In the genomic region with DNA sequence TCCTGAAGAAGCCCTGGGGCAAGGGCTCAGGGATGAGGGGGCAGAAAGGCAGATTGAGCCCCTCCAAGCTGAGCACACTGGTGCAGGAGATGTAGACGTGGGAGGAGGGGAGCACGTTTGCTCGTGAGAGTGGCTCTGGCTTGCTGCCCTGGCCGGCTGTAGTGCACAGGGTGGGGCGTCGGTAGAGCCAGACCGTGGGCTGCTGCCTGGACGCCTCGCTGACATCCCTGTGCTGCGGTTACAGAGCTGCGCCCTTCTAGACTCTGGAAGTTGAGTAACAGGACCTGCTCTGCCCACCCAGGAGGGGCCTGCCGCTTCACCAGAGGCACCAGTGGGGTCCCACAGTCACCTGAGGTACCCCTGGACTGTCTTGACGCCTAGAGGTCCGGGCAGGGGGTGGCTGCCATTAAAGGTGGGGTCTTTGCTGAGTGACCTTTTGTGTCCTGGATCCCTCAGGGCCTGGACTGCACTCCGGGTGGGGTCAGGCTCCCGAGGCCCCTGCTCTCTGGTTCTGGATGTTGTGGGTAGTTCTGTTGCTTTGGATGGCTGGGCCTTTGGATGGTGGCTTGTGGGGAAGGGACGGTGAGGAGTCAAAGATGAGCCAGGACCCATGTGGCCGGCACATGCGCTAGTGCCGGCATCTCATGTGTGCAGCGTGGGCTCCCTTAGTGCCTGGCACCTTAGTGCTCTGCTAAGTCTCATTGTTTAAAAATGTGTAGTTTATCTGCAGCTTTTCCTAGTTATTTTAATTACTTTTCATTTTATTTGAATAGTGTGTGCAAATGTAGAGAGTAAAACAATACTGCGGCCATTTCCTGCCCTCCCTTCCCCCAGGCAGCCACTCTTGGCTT, we compare ENCODE assay signal across 17 cellular contexts. TPM values are rescaled to one million over a fixed set of nuclear protein-coding genes. Genes with fewer than 3 reads are reported as not detected.
DNase-seq lines count a peak whose midpoint lies in the region; ATAC-seq, FAIRE-seq and TF ChIP-seq lines count a peak whose summit lies in the region.
"Had no signal": no experiment of that assay in that cellular context is flagged by ENCODE, and none has a peak within 500 bp of the region (broad histone marks: within the 10 kb centered on the region; RNA-seq: fewer than 3 reads in every experiment).

No MANE protein-coding gene starts in this region.

- H3K4me1 Mint-ChIP-seq in activated naive CD4-positive, alpha-beta T cell treated with anti-CD3 and anti-CD28 coated beads, Interleukin-2, amount 50 U/mL, for 24 hours, result peaks cover 40% of the 10 kb centered on the region
- peaks cover 31% of the 10 kb centered on the region for H3K4me1 Mint-ChIP-seq in activated T-helper 17 cell treated with anti-CD3 and anti-CD28 coated beads, Interleukin-2, amount 50 U/mL, for 72 hours
- peaks cover 13 to 24% of the 10 kb centered on the region in 2 donors for H3K4me1 Mint-ChIP-seq in stimulated activated naive B cell treated with anti-CD40 and anti-IgM and Interleukin-4, amounts not matched to agents 10 μg/mL and 1 μg/mL and 100 μg/mL, for 72 hours
- H3K4me1 Mint-ChIP-seq in CD4-positive, alpha-beta memory T cell, result peaks cover 12 to 36% (median 25%) of the 10 kb centered on the region in 4 donors

- H3K9me3 ChIP-seq in kidney (ENCODE audit: control insufficient read depth in 1 of 2, low read length in 2 of 2), result no peaks in the 10 kb centered on the region
- H3K9me3 ChIP-seq in CD4-positive, alpha-beta memory T cell (ENCODE audit: control insufficient read depth in 1 of 2, low read length in 2 of 2), result no peaks in the 10 kb centered on the region

- CTCF ChIA-PET in CD4-positive, alpha-beta memory T cell (lab: Charles Lee; ENCODE audit: partially characterized antibody), result interaction anchor here (0.6 to 8.7 kb wide), 13 partner anchors 19 to 335 kb away, joined by 3 to 87 read pairs (median 6); partner anchors contain the start of gene SOCS3

- H3K9me3 Mint-ChIP-seq in activated naive CD4-positive, alpha-beta T cell treated with anti-CD3 and anti-CD28 coated beads, Interleukin-2, amount 50 U/mL, for 24 hours, result no peaks in the 10 kb centered on the region
- no peaks in the 10 kb centered on the region for H3K9me3 Mint-ChIP-seq in activated T-helper 17 cell treated with anti-CD3 and anti-CD28 coated beads, Interleukin-2, amount 50 U/mL, for 72 hours
- no peaks in the 10 kb centered on the region for H3K9me3 Mint-ChIP-seq in stimulated activated naive B cell treated with anti-CD40 and anti-IgM and Interleukin-4, amounts not matched to agents 10 μg/mL and 1 μg/mL and 100 μg/mL, for 72 hours
- H3K9me3 Mint-ChIP-seq in CD4-positive, alpha-beta memory T cell, result no peaks in the 10 kb centered on the region

- H3K27ac ChIP-seq in kidney (ENCODE audit: low read depth in 2 of 2, low read length in 2 of 2), result peak overlapping the region in 1 of 2 donors; percentile 44
- H3K27ac ChIP-seq in CD4-positive, alpha-beta memory T cell (ENCODE audit: low read depth, low read length), result no peak overlapping the region

- H3K36me3 Mint-ChIP-seq in activated naive CD4-positive, alpha-beta T cell treated with anti-CD3 and anti-CD28 coated beads, Interleukin-2, amount 50 U/mL, for 24 hours, result peaks cover 8% of the 10 kb centered on the region
- peaks cover 99% of the 10 kb centered on the region for H3K36me3 Mint-ChIP-seq in activated T-helper 17 cell treated with anti-CD3 and anti-CD28 coated beads, Interleukin-2, amount 50 U/mL, for 72 hours (ENCODE audit: low read depth)
- H3K36me3 Mint-ChIP-seq in stimulated activated naive B cell treated with anti-CD40 and anti-IgM and Interleukin-4, amounts not matched to agents 10 μg/mL and 1 μg/mL and 100 μg/mL, for 72 hours, result peaks cover 40 to 57% of the 10 kb centered on the region in 2 donors
- H3K36me3 Mint-ChIP-seq in CD4-positive, alpha-beta memory T cell, result peaks cover 33 to 53% of the 10 kb centered on the region in 2 donors

- peaks cover 0 to 22% of the 10 kb centered on the region in 2 donors for H3K4me1 ChIP-seq in kidney (ENCODE audit: control insufficient read depth in 1 of 2, insufficient read depth in 1 of 2, low read depth in 1 of 2, low read length in 2 of 2)
- peaks cover 24% of the 10 kb centered on the region for H3K4me1 ChIP-seq in CD4-positive, alpha-beta memory T cell (ENCODE audit: insufficient read depth, low read length)

- POLR2A ChIA-PET in CD4-positive, alpha-beta memory T cell (lab: Charles Lee; ENCODE audit: partially characterized antibody), result interaction anchor here (2.5 to 4.1 kb wide), 2 partner anchors 60 to 169 kb away, joined by 12 to 30 read pairs; partner anchors contain the start of gene SOCS3

- peak overlapping the region; percentile 32 for H3K27ac Mint-ChIP-seq in activated naive CD4-positive, alpha-beta T cell treated with anti-CD3 and anti-CD28 coated beads, Interleukin-2, amount 50 U/mL, for 24 hours
- peak overlapping the region; percentile 84 for H3K27ac Mint-ChIP-seq in activated T-helper 17 cell treated with anti-CD3 and anti-CD28 coated beads, Interleukin-2, amount 50 U/mL, for 72 hours
- H3K27ac Mint-ChIP-seq in stimulated activated naive B cell treated with anti-CD40 and anti-IgM and Interleukin-4, amounts not matched to agents 10 μg/mL and 1 μg/mL and 100 μg/mL, for 72 hours, result peak overlapping the region; percentile 69
- peak overlapping the region in 1 of 7 donors; percentile 19 for H3K27ac Mint-ChIP-seq in CD4-positive, alpha-beta memory T cell

- intact Hi-C loops in kidney (cut with DNase I), result loop anchor here (5.0 kb wide), 2 partner anchors 53 to 128 kb away; no protein-coding TSS in a partner anchor
- intact Hi-C loops in CD4-positive, alpha-beta memory T cell (cut with micrococcal nuclease), result loop anchor here (5.0 kb wide), 1 partner anchor 38 kb away; no protein-coding TSS in a partner anchor

- peaks cover 20 to 35% of the 10 kb centered on the region in 2 donors for H3K36me3 ChIP-seq in kidney (ENCODE audit: control insufficient read depth in 1 of 2, insufficient read depth in 2 of 2, low read length in 2 of 2)
- peaks cover 63% of the 10 kb centered on the region for H3K36me3 ChIP-seq in CD4-positive, alpha-beta memory T cell (ENCODE audit: insufficient read depth, low read length)

- no peak for DNase-seq in activated naive CD4-positive, alpha-beta T cell treated with anti-CD3 and anti-CD28 coated beads, Interleukin-2, amount 50 U/mL, for 16 hours
- DNase-seq in kidney, result peak; percentile 73
- no peak for DNase-seq in stimulated activated naive B cell treated with anti-CD40 and anti-IgM and Interleukin-4, amounts not matched to agents 10 μg/mL and 1 μg/mL and 100 μg/mL, for 72 hours
- DNase-seq in CD4-positive, alpha-beta memory T cell, result no peak
- DNase-seq: AML-193; DND-41; effector memory CD4-positive, alpha-beta T cell; left colon; NCI-H2029 treated with DMSO at 0.1 percent for 48 hours; NCI-H774; SHP77 treated with DMSO at 0.1 percent for 48 hours had no signal

- no peak for TF ChIP-seq CTCF in kidney (IDR thresholded peaks at IDR 0.05; ENCODE audit: borderline replicate concordance, extremely low read depth, insufficient read depth)

- no peak overlapping the region for H3K4me3 Mint-ChIP-seq in activated naive CD4-positive, alpha-beta T cell treated with anti-CD3 and anti-CD28 coated beads, Interleukin-2, amount 50 U/mL, for 24 hours
- no peak overlapping the region for H3K4me3 Mint-ChIP-seq in activated T-helper 17 cell treated with anti-CD3 and anti-CD28 coated beads, Interleukin-2, amount 50 U/mL, for 72 hours
- no peak overlapping the region for H3K4me3 Mint-ChIP-seq in stimulated activated naive B cell treated with anti-CD40 and anti-IgM and Interleukin-4, amounts not matched to agents 10 μg/mL and 1 μg/mL and 100 μg/mL, for 72 hours
- H3K4me3 Mint-ChIP-seq in CD4-positive, alpha-beta memory T cell, result peak overlapping the region in 1 of 8 donors; percentile 24

- no peaks in the 10 kb centered on the region for H3K27me3 ChIP-seq in CD4-positive, alpha-beta memory T cell (ENCODE audit: insufficient read depth, low read length)

- no peak overlapping the region for H3K4me3 ChIP-seq in kidney (ENCODE audit: low read length in 2 of 2)
- H3K4me3 ChIP-seq in CD4-positive, alpha-beta memory T cell (ENCODE audit: low read length in 2 of 2), result no peak overlapping the region

- ATAC-seq in activated T-helper 17 cell treated with anti-CD3 and anti-CD28 coated beads, Interleukin-2, amount 50 U/mL, for 72 hours (replicated peaks), result no peak
- ATAC-seq in stimulated activated naive B cell treated with anti-CD40 and anti-IgM and Interleukin-4, amounts not matched to agents 10 μg/mL and 1 μg/mL and 100 μg/mL, for 72 hours (replicated peaks), result no peak
- ATAC-seq in GM18907 (IDR thresholded peaks at IDR 0.05; ENCODE audit: unreplicated experiment), result no peak
- no peak for ATAC-seq in GM21825 (IDR thresholded peaks at IDR 0.05; ENCODE audit: unreplicated experiment)

- H3K9ac ChIP-seq in kidney (ENCODE audit: low read length in 2 of 2), result no peak overlapping the region

- no peaks in the 10 kb centered on the region for H3K27me3 Mint-ChIP-seq in activated naive CD4-positive, alpha-beta T cell treated with anti-CD3 and anti-CD28 coated beads, Interleukin-2, amount 50 U/mL, for 24 hours
- no peaks in the 10 kb centered on the region for H3K27me3 Mint-ChIP-seq in activated T-helper 17 cell treated with anti-CD3 and anti-CD28 coated beads, Interleukin-2, amount 50 U/mL, for 72 hours
- H3K27me3 Mint-ChIP-seq in stimulated activated naive B cell treated with anti-CD40 and anti-IgM and Interleukin-4, amounts not matched to agents 10 μg/mL and 1 μg/mL and 100 μg/mL, for 72 hours, result no peaks in the 10 kb centered on the region
- no peaks in the 10 kb centered on the region for H3K27me3 Mint-ChIP-seq in CD4-positive, alpha-beta memory T cell

- FAIRE-seq in kidney (lab: Jason Lieb, UNC), result no peak
- FAIRE-seq: GM12891, GM19239 had no signal

RNA-seq across cellular contexts. Expression of gene PGS1, which starts 41.7 kb away (rescaled TPM):
- total RNA-seq in activated T-helper 17 cell treated with anti-CD3 and anti-CD28 coated beads, Interleukin-2, amount 50 U/mL, for 72 hours, result 100 to 1,000 TPM in 1 of 2 donors, 10 to 100 TPM in 1; 76.1 to 101 TPM
- total RNA-seq in kidney, result 65.4 TPM
- 15.6 TPM for polyA plus RNA-seq in kidney (ENCODE audit: insufficient read depth, low read depth, low replicate concordance)
- 10 to 100 TPM; 84.4 to 84.8 TPM for total RNA-seq in CD4-positive, alpha-beta memory T cell
- 10 to 100 TPM; 33.9 to 36.6 TPM for polyA plus RNA-seq in CD4-positive, alpha-beta memory T cell
